1 cellular context compared by ENCODE assay signal in the genomic region with DNA sequence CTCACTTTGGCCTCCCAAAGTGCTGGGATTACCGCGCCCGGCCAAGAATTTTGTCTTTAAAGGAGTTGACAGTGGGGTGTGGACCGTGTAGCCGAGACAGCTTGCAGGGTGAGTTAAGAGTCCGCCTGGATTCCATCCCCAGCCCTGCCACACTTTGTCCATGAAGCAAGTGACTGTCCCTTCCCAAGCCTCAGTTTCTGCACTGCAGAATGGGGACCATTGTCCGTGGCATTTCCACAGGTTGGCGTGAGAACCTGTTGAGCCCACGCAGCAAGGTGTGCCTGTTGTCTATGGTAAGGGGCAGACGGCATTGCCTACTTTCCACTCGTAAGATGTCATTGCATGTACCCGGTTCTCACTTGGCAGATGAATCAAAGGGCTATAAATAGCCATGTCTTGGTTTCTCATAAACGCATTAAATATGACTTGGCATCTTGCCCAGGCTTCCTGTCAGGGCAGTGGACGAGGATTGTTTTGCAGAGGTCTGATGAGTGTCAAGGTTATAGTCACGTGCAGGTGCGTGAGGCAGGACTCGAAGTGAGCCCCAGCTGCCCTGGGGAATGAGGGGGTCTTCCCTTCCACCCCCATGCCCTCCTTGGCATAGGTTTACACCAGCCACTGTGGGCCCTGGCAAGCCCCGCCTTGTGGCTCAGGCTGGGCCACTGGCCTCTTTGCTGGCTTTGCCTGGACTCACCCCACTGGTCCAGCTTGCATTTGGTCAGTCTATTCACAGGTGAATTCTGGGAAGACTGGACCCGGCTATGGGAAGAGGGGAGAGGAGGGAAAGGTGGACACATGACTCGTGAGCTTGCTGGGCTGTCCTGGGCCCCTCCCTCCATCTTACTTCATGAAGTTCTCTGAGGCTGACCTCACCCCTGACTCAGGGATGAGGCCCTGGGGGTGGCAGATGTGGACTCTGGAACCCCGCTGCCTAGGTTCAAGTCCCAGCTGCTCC.
TF ChIP-seq lines count a peak whose summit lies in the region.

No MANE protein-coding gene starts in this region.

TF ChIP-seq in K562, 482 proteins besides CTCF, POLR2A, EP300 and RAD21 (continued from another document):
- TF ChIP-seq, protein P1, sequence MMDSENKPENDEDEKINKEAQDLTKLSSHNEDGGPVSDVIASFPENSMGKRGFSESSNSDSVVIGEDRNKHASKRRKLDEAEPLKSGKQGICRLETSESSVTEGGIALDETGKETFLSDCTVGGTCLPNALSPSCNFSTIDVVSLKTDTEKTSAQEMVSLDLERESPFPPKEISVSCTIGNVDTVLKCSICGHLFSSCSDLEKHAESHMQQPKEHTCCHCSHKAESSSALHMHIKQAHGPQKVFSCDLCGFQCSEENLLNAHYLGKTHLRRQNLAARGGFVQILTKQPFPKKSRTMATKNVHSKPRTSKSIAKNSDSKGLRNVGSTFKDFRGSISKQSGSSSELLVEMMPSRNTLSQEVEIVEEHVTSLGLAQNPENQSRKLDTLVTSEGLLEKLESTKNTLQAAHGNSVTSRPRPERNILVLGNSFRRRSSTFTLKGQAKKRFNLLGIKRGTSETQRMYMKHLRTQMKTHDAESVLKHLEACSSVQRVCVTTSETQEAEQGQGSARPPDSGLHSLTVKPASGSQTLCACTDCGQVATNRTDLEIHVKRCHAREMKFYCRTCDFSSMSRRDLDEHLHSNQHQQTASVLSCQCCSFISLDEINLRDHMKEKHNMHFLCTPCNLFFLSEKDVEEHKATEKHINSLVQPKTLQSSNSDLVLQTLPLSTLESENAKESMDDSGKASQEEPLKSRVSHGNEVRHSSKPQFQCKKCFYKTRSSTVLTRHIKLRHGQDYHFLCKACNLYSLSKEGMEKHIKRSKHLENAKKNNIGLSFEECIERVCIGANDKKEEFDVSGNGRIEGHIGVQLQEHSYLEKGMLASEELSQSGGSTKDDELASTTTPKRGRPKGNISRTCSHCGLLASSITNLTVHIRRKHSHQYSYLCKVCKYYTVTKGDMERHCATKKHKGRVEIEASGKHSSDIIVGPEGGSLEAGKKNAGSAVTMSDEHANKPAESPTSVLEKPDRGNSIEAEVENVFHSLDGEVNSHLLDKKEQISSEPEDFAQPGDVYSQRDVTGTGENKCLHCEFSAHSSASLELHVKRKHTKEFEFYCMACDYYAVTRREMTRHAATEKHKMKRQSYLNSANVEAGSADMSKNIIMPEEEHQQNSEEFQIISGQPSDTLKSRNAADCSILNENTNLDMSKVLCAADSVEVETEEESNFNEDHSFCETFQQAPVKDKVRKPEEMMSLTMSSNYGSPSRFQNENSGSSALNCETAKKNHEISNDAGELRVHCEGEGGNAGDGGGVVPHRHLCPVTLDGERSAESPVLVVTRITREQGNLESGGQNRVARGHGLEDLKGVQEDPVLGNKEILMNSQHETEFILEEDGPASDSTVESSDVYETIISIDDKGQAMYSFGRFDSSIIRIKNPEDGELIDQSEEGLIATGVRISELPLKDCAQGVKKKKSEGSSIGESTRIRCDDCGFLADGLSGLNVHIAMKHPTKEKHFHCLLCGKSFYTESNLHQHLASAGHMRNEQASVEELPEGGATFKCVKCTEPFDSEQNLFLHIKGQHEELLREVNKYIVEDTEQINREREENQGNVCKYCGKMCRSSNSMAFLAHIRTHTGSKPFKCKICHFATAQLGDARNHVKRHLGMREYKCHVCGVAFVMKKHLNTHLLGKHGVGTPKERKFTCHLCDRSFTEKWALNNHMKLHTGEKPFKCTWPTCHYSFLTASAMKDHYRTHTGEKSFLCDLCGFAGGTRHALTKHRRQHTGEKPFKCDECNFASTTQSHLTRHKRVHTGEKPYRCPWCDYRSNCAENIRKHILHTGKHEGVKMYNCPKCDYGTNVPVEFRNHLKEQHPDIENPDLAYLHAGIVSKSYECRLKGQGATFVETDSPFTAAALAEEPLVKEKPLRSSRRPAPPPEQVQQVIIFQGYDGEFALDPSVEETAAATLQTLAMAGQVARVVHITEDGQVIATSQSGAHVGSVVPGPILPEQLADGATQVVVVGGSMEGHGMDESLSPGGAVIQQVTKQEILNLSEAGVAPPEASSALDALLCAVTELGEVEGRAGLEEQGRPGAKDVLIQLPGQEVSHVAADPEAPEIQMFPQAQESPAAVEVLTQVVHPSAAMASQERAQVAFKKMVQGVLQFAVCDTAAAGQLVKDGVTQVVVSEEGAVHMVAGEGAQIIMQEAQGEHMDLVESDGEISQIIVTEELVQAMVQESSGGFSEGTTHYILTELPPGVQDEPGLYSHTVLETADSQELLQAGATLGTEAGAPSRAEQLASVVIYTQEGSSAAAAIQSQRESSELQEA (IDR thresholded peaks at IDR 0.05; ENCODE audit: low read depth), result no peak
